ENCODE assay signal across 8 cellular contexts in the genomic region with DNA sequence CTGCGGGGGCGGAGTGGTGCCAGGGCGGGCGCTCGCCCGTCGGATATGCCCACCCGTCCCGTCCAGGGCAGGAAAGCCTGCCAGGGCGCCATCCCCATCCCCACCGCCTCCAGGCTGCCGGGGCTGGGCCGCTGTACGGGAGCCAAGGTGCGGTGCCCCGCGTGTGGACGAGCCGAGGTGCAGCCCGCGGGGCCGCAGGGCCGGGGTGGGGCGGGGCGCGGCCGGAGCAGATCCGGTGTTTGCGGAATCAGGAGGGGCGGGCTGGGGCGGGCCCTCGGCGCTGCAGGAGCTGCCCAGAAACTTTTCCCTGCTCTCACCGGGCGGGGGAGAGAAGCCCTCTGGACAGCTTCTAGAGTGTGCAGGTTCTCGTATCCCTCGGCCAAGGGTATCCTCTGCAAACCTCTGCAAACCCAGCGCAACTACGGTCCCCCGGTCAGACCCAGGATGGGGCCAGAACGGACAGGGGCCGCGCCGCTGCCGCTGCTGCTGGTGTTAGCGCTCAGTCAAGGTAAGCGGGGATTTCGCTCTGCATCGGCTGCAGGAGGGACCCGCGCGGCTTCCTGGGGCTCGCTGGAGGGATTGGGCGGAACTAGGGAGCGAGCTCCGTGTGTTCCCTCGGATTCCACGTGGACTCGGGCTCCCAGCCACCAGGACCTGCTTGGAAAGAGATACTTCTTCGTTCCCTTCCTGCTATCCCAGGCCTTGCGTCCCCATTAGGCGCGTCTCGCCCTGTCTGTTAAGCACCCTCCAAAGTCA. TPM values are rescaled to one million over a fixed set of nuclear protein-coding genes. Genes with fewer than 3 reads are reported as not detected.
DNase-seq lines count a peak whose midpoint lies in the region; ATAC-seq and TF ChIP-seq lines count a peak whose summit lies in the region.

A gene (plus strand): TSS at position 328 of the 756 bp plus-strand sequence. CDS start 117 bp downstream, at position 445.

- H4K20me1 ChIP-seq in H9 (ENCODE audit: control insufficient read depth, insufficient read depth, insufficient read length) = no peaks in the 10 kb centered on the region
- no peaks in the 10 kb centered on the region for H4K20me1 ChIP-seq in neural cell (ENCODE audit: insufficient read depth)

- H3K56ac ChIP-seq in H9 (ENCODE audit: insufficient read length, low read depth, low read length) = no peak within 1 kb of the TSS

- TF ChIP-seq CTCF in H9 (conservative IDR thresholded peaks at IDR 0.05) (no peak), foreskin keratinocyte (conservative IDR thresholded peaks at IDR 0.05) (no peak), neural cell (IDR thresholded peaks at IDR 0.05; ENCODE audit: poor library complexity, severe bottlenecking) (no peak)

- H3K27me3 ChIP-seq in H9 (ENCODE audit: insufficient read depth, low read length) (no peaks in the 10 kb centered on the region; the same call in 1 of the 2 replicates), foreskin keratinocyte (no peaks in the 10 kb centered on the region), neural cell (ENCODE audit: insufficient read depth, low read depth, low read length) (peaks cover 34% of the 10 kb centered on the region)

- no peaks in the 10 kb centered on the region for H3K36me3 ChIP-seq in neural cell (ENCODE audit: insufficient read depth, low read length)

- no peak for TF ChIP-seq EP300 in neural cell (conservative IDR thresholded peaks at IDR 0.05; ENCODE audit: poor library complexity, severe bottlenecking)

- no peak within 1 kb of the TSS for H3K4ac ChIP-seq in H9 (ENCODE audit: low read depth, low read length)

- H2BK120ac ChIP-seq in H9 (ENCODE audit: low read depth, low read length, poor library complexity, severe bottlenecking) = no peak within 1 kb of the TSS

- DNase-seq in DMS53 (lab: John Stamatoyannopoulos, UW) = peak; percentile 79
- DNase-seq in H9 = peak; percentile 73
- peak; percentile 26 for DNase-seq in NCI-H460 (ENCODE audit: extremely low read depth, low read depth)
- DNase-seq in activated T-helper 2 cell treated with anti-CD3 and anti-CD28 coated beads, Interferon-gamma antibody, Interleukin-2, Interleukin-4, amounts not matched to agents 10 μg/mL and 5 μg/mL and 100 μg/mL, durations not matched to agents 14 hours and 24 hours and 36 hours (ENCODE audit: low spot score) = peak; percentile 18
- peak; percentile 57 to 78 for DNase-seq in foreskin keratinocyte
- DNase-seq in effector CD4-positive, alpha-beta T cell = no peak

- peak within 1 kb of the TSS; percentile 76 for H3K4me3 ChIP-seq in neural cell (ENCODE audit: low read length)

- H2AK5ac ChIP-seq in H9 (ENCODE audit: insufficient read length, low read length) = no peak within 1 kb of the TSS

- no peak within 1 kb of the TSS for H4K91ac ChIP-seq in H9 (ENCODE audit: insufficient read length, low read depth, low read length)

- no peak within 1 kb of the TSS for H3K27ac Mint-ChIP-seq in H9
- H3K27ac Mint-ChIP-seq in activated T-helper 2 cell treated with anti-CD3 and anti-CD28 coated beads, Interferon-gamma antibody, Interleukin-2, Interleukin-4, amounts not matched to agents 10 μg/mL and 5 μg/mL and 100 μg/mL, durations not matched to agents 14 hours and 24 hours and 36 hours = peak within 1 kb of the TSS; percentile 41

- H3K4me3 Mint-ChIP-seq in H9 = peak within 1 kb of the TSS; percentile 76 to 85
- H3K4me3 Mint-ChIP-seq in activated T-helper 2 cell treated with anti-CD3 and anti-CD28 coated beads, Interferon-gamma antibody, Interleukin-2, Interleukin-4, amounts not matched to agents 10 μg/mL and 5 μg/mL and 100 μg/mL, durations not matched to agents 14 hours and 24 hours and 36 hours (ENCODE audit: low read depth) = peak within 1 kb of the TSS; percentile 80

- peak within 1 kb of the TSS; percentile 87 for H3K14ac ChIP-seq in H9 (ENCODE audit: insufficient read depth, low read length)

- H2BK12ac ChIP-seq in H9 (ENCODE audit: insufficient read length, low read depth, low read length) = no peak within 1 kb of the TSS

- H2BK5ac ChIP-seq in H9 (ENCODE audit: insufficient read length, low read length) = no peak within 1 kb of the TSS

- H3T11ph ChIP-seq in H9 (ENCODE audit: low read length) = no peak within 1 kb of the TSS

- H3K9me3 ChIP-seq in H9 (ENCODE audit: control insufficient read depth, low read depth, low read length) = no peaks in the 10 kb centered on the region
- no peaks in the 10 kb centered on the region for H3K9me3 ChIP-seq in neural cell (ENCODE audit: low read length)

- H3K79me2 ChIP-seq in H9 (ENCODE audit: insufficient read depth, low read length) = no peaks in the 10 kb centered on the region
- H3K79me2 ChIP-seq in neural cell (replicated peaks; ENCODE audit: insufficient read depth, low read length) = peaks cover 11% of the 10 kb centered on the region

- H3K18ac ChIP-seq in H9 (ENCODE audit: insufficient read length, low read depth, low read length) = no peak within 1 kb of the TSS

- no peak within 1 kb of the TSS for H2BK15ac ChIP-seq in H9 (ENCODE audit: low read depth, low read length)

- H4K8ac ChIP-seq in H9 (replicated peaks; ENCODE audit: insufficient read length, low read depth, low read length) = no peak within 1 kb of the TSS

- H2AFZ ChIP-seq in H9 (ENCODE audit: low read length) = no peak within 1 kb of the TSS
- peak within 1 kb of the TSS; percentile 27 for H2AFZ ChIP-seq in neural cell (ENCODE audit: low read depth, low read length)

- no peak within 1 kb of the TSS for H3K27ac ChIP-seq in H9 (ENCODE audit: insufficient read length, low read depth, low read length)
- H3K27ac ChIP-seq in foreskin keratinocyte = peak within 1 kb of the TSS; percentile 63
- H3K27ac ChIP-seq in neural cell (ENCODE audit: low read length) = no peak within 1 kb of the TSS

- H3K36me3 Mint-ChIP-seq in H9 (ENCODE audit: insufficient read depth in 1 of 3, low read depth in 3 of 3) = no peaks in the 10 kb centered on the region
- H3K36me3 Mint-ChIP-seq in activated T-helper 2 cell treated with anti-CD3 and anti-CD28 coated beads, Interferon-gamma antibody, Interleukin-2, Interleukin-4, amounts not matched to agents 10 μg/mL and 5 μg/mL and 100 μg/mL, durations not matched to agents 14 hours and 24 hours and 36 hours (ENCODE audit: low read depth) = peaks cover 19% of the 10 kb centered on the region

- peaks cover 6 to 16% of the 10 kb centered on the region in 2 experiments for H3K4me1 Mint-ChIP-seq in H9
- peaks cover 29% of the 10 kb centered on the region for H3K4me1 Mint-ChIP-seq in activated T-helper 2 cell treated with anti-CD3 and anti-CD28 coated beads, Interferon-gamma antibody, Interleukin-2, Interleukin-4, amounts not matched to agents 10 μg/mL and 5 μg/mL and 100 μg/mL, durations not matched to agents 14 hours and 24 hours and 36 hours (ENCODE audit: low read depth)

- peak within 1 kb of the TSS; percentile 69 for H3K9ac ChIP-seq in H9 (ENCODE audit: extremely low read depth, insufficient read length, low read length)
- peak within 1 kb of the TSS; percentile 22 for H3K9ac ChIP-seq in neural cell (ENCODE audit: low read length)

- H3K9me3 Mint-ChIP-seq in H9 = no peaks in the 10 kb centered on the region; a peak in 1 of 5 replicates
- no peaks in the 10 kb centered on the region for H3K9me3 Mint-ChIP-seq in activated T-helper 2 cell treated with anti-CD3 and anti-CD28 coated beads, Interferon-gamma antibody, Interleukin-2, Interleukin-4, amounts not matched to agents 10 μg/mL and 5 μg/mL and 100 μg/mL, durations not matched to agents 14 hours and 24 hours and 36 hours

- H3K23me2 ChIP-seq in H9 (ENCODE audit: insufficient read length, low read depth, low read length, poor library complexity, severe bottlenecking) = peaks cover 14% of the 10 kb centered on the region

- H3K9me2 ChIP-seq in neural cell (ENCODE audit: insufficient read depth, low read length) = no peaks in the 10 kb centered on the region

- intact Hi-C loops in activated T-helper 2 cell treated with anti-CD3 and anti-CD28 coated beads, Interferon-gamma antibody, Interleukin-2, Interleukin-4, amounts not matched to agents 10 μg/mL and 5 μg/mL and 100 μg/mL, durations not matched to agents 14 hours and 24 hours and 36 hours (cut with micrococcal nuclease) = loop anchor here (1.0 to 2.0 kb wide), 2 partner anchors 42 to 52 kb away; no protein-coding TSS in a partner anchor

- TF ChIP-seq RAD21 in neural cell (conservative IDR thresholded peaks at IDR 0.05) = no peak

- no peak within 1 kb of the TSS for H3K23ac ChIP-seq in H9 (ENCODE audit: insufficient read length, low read depth, low read length)

- H4K5ac ChIP-seq in H9 (ENCODE audit: insufficient read length, low read depth, low read length) = no peak within 1 kb of the TSS

- H3K4me1 ChIP-seq in H9 (ENCODE audit: insufficient read depth, low read length) (no peaks in the 10 kb centered on the region), foreskin keratinocyte (peaks cover 57% of the 10 kb centered on the region)

- WGBS in H9 (ENCODE audit: extremely low coverage, insufficient read length, low lambda C conversion rate) = no CpG with 5 or more reads among the region's 64 CpGs

- peak; percentile 41 for ATAC-seq in foreskin keratinocyte
- no peak for ATAC-seq in GM19467 (IDR thresholded peaks at IDR 0.05; ENCODE audit: unreplicated experiment)

- H3K4me2 ChIP-seq in H9 (ENCODE audit: insufficient read depth, insufficient read length, low read length) (peak within 1 kb of the TSS; percentile 82), neural cell (ENCODE audit: low read length) (peak within 1 kb of the TSS; percentile 92)

- H3F3A ChIP-seq in neural cell (ENCODE audit: insufficient read depth, low read length, poor library complexity, severe bottlenecking) = peaks cover 6% of the 10 kb centered on the region

- H3K79me1 ChIP-seq in H9 (ENCODE audit: insufficient read depth, low read depth, low read length, poor library complexity, severe bottlenecking) = no peaks in the 10 kb centered on the region

- H3K27me3 Mint-ChIP-seq in H9 (ENCODE audit: low read depth) = peaks cover 22% of the 10 kb centered on the region
- H3K27me3 Mint-ChIP-seq in activated T-helper 2 cell treated with anti-CD3 and anti-CD28 coated beads, Interferon-gamma antibody, Interleukin-2, Interleukin-4, amounts not matched to agents 10 μg/mL and 5 μg/mL and 100 μg/mL, durations not matched to agents 14 hours and 24 hours and 36 hours (ENCODE audit: low read depth) = peaks cover 44% of the 10 kb centered on the region

- H2BK20ac ChIP-seq in H9 (ENCODE audit: low read depth, low read length, poor library complexity, severe bottlenecking) = no peak within 1 kb of the TSS

RNA-seq across cellular contexts. Expression of the gene that starts here (rescaled TPM):
- 3.0 and 3.2 TPM in 2 replicates for total RNA-seq in H9 (2021)
- 5.0 and 5.5 TPM in 2 replicates for total RNA-seq in NCI-H460 (2014; rRNA removed; shearing (Covaris generic))
- 1.4 and 1.9 TPM in 2 replicates for polyA plus RNA-seq in NCI-H460 (2014; cell fraction: nucleus; rRNA removed)
- 1.4 and 1.5 TPM in 2 replicates for total RNA-seq in activated T-helper 2 cell treated with anti-CD3 and anti-CD28 coated beads, Interferon-gamma antibody, Interleukin-2, Interleukin-4, amounts not matched to agents 10 μg/mL and 5 μg/mL and 100 μg/mL, durations not matched to agents 14 hours and 24 hours and 36 hours
- total RNA-seq in foreskin keratinocyte = 78.7 and 140 TPM in 2 replicates
- 9.1 and 14.7 TPM in 2 replicates for polyA plus RNA-seq in foreskin keratinocyte
- 0.20 and 0.34 TPM in 2 replicates for polyA plus RNA-seq in neural cell
- 0.24 and 0.46 TPM in 2 replicates for polyA minus RNA-seq in neural cell

Comparison
In these comparisons a context has a peak if more than half of its experiments do, and no peak if none do; other contexts are left out.
1. RNA of the gene that starts here (total RNA-seq): 78.7 to 140 TPM in foreskin keratinocyte; 5.0 to 5.5 TPM in NCI-H460, 3.0 to 3.2 TPM in H9 and 1.4 to 1.5 TPM in activated T-helper 2 cell treated with anti-CD3 and anti-CD28 coated beads, Interferon-gamma antibody, Interleukin-2, Interleukin-4, amounts not matched to agents 10 μg/mL and 5 μg/mL and 100 μg/mL, durations not matched to agents 14 hours and 24 hours and 36 hours; every median in the first group is over 10 times any median in the second.